Comparison of ENCODE assay signal across 9 cellular contexts in genomic region chr2:237315170-237315880, GRCh38.
DNase-seq lines count a peak whose midpoint lies in the region; ATAC-seq and TF ChIP-seq lines count a peak whose summit lies in the region.
"Had no signal": no experiment of that assay in that cellular context is flagged by ENCODE, and none has a peak within 500 bp of the region (broad histone marks: within the 10 kb centered on the region; RNA-seq: fewer than 3 reads in every experiment).

No MANE protein-coding gene starts in this region.

- no peak overlapping the region for H3K4me3 ChIP-seq in OCI-LY7 (ENCODE audit: low read depth, low read length, poor library complexity, severe bottlenecking)

- H3K36me3 ChIP-seq in OCI-LY7 (ENCODE audit: insufficient read depth, low read length) = no peaks in the 10 kb centered on the region

- POLR2A ChIA-PET in OCI-LY7 (lab: Charles Lee) = no interaction called here

- H2AFZ ChIP-seq in OCI-LY7 (ENCODE audit: low read length) = no peak overlapping the region

- no TSS peak for BruUV-seq in OCI-LY7 (replicated peaks; lab: Mats Ljungman, UMichigan)

- H3K27ac ChIP-seq in OCI-LY7 (ENCODE audit: low read depth, low read length, poor library complexity, severe bottlenecking) = no peak overlapping the region

- no peaks in the 10 kb centered on the region for H3K79me2 ChIP-seq in OCI-LY7 (ENCODE audit: insufficient read depth, low read depth, low read length)

- H4K20me1 ChIP-seq in OCI-LY7 (ENCODE audit: insufficient read depth, low read length) = no peaks in the 10 kb centered on the region

- H3K4me2 ChIP-seq in OCI-LY7 (ENCODE audit: low read length) = no peak overlapping the region

- peak; percentile 95 for DNase-seq in GM04503 (ENCODE audit: low read depth)
- peak; percentile 73 for DNase-seq in cerebellar cortex (ENCODE audit: low spot score)
- DNase-seq in inferior parietal cortex (ENCODE audit: extremely low spot score) = peak; percentile 49
- peak; percentile 53 for DNase-seq in retina
- no peak for DNase-seq in OCI-LY7 (ENCODE audit: low spot score)
- DNase-seq in KBM-7 = no peak
- DNase-seq: activated T-cell treated with anti-CD3 and anti-CD28 coated beads, Interleukin-2, amount 50 U/mL, for 4 hours had no signal

- intact Hi-C loops in OCI-LY7 (cut with micrococcal nuclease; ENCODE audit: unreplicated experiment) = no loop called here

- no peaks in the 10 kb centered on the region for H3K4me1 ChIP-seq in OCI-LY7 (ENCODE audit: insufficient read depth, low read length, poor library complexity, severe bottlenecking)

- in situ Hi-C loops in KBM-7 (cut with MboI; ENCODE audit: low pct_unique_long_range_greater_than_20kb, low sequenced_read_pairs) = no loop called here

- no peak for TF ChIP-seq CTCF in OCI-LY7 (conservative IDR thresholded peaks at IDR 0.05; ENCODE audit: low read length)

- H3K9me3 ChIP-seq in OCI-LY7 (ENCODE audit: low read length) = no peaks in the 10 kb centered on the region

- ATAC-seq in HG03565 (IDR thresholded peaks at IDR 0.05; ENCODE audit: unreplicated experiment) (no peak), HG03175 (IDR thresholded peaks at IDR 0.05; ENCODE audit: unreplicated experiment) (no peak)
- ATAC-seq: activated T-cell treated with anti-CD3 and anti-CD28 coated beads, Interleukin-2, amount 50 U/mL, for 4 hours had no signal

- CTCF ChIA-PET in OCI-LY7 (lab: Charles Lee; ENCODE audit: unreplicated experiment) = no interaction called here

- H3K9me2 ChIP-seq in OCI-LY7 (ENCODE audit: insufficient read depth, low read length) = no peaks in the 10 kb centered on the region

Comparison
In these comparisons a context has a peak if more than half of its experiments do, and no peak if none do; other contexts are left out.
1. DNase-seq: peak in GM04503 (single experiment), cerebellar cortex (single experiment), inferior parietal cortex (single experiment) and retina (single experiment); none in OCI-LY7 (single experiment) and KBM-7 (single experiment).